ENCODE assay signal across 1 cellular context in the genomic region with DNA sequence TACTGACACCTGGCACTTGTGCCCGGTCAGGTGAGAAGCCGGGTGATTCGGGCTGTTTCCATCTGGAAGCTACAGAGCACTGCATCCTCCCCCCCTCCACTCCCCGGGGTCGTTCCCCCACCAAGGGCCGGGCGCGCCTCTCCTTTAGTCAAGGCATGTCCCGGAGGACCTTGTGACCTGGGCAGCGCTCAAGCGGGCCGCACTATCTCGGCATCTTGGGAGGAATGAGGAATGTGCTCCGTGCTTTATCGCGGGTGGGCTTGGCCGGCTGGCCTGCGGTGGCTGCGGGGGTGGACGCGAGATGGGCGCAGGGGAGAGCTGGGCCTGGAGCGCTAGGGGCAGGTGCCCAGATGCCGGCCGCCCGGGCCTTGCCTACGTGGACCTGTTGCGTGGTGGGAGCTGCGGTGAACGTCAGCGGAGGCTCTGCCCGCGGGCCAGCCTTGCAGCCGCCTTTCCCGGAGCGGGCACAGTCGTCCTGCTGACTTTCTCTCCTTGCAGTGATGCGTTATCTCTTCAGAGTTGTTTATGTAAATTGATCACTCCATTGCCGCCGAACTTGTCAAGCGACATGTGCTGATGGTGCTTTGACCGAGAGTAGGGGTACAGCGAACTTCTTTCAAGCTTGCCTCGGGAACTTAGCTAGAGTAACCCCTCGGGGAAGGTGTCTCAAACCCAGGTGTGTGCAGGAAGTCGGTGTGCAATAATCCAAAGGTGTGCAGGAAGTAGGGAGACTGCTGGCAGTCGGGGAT.
TF ChIP-seq lines count a peak whose summit lies in the region.

No MANE protein-coding gene starts in this region.

TF ChIP-seq in HEK293, 187 proteins besides CTCF, POLR2A, EP300 and RAD21 (continued from another document):
- TF ChIP-seq, protein P1, sequence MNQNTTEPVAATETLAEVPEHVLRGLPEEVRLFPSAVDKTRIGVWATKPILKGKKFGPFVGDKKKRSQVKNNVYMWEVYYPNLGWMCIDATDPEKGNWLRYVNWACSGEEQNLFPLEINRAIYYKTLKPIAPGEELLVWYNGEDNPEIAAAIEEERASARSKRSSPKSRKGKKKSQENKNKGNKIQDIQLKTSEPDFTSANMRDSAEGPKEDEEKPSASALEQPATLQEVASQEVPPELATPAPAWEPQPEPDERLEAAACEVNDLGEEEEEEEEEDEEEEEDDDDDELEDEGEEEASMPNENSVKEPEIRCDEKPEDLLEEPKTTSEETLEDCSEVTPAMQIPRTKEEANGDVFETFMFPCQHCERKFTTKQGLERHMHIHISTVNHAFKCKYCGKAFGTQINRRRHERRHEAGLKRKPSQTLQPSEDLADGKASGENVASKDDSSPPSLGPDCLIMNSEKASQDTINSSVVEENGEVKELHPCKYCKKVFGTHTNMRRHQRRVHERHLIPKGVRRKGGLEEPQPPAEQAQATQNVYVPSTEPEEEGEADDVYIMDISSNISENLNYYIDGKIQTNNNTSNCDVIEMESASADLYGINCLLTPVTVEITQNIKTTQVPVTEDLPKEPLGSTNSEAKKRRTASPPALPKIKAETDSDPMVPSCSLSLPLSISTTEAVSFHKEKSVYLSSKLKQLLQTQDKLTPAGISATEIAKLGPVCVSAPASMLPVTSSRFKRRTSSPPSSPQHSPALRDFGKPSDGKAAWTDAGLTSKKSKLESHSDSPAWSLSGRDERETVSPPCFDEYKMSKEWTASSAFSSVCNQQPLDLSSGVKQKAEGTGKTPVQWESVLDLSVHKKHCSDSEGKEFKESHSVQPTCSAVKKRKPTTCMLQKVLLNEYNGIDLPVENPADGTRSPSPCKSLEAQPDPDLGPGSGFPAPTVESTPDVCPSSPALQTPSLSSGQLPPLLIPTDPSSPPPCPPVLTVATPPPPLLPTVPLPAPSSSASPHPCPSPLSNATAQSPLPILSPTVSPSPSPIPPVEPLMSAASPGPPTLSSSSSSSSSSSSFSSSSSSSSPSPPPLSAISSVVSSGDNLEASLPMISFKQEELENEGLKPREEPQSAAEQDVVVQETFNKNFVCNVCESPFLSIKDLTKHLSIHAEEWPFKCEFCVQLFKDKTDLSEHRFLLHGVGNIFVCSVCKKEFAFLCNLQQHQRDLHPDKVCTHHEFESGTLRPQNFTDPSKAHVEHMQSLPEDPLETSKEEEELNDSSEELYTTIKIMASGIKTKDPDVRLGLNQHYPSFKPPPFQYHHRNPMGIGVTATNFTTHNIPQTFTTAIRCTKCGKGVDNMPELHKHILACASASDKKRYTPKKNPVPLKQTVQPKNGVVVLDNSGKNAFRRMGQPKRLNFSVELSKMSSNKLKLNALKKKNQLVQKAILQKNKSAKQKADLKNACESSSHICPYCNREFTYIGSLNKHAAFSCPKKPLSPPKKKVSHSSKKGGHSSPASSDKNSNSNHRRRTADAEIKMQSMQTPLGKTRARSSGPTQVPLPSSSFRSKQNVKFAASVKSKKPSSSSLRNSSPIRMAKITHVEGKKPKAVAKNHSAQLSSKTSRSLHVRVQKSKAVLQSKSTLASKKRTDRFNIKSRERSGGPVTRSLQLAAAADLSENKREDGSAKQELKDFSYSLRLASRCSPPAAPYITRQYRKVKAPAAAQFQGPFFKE (tag by site-specific recombination; IDR thresholded peaks at IDR 0.05; ENCODE audit: borderline replicate concordance) = 0 out of 2 replicates have a peak, but pooled peaks have one; percentile 43
- TF ChIP-seq MZF1 (tag by site-specific recombination; IDR thresholded peaks at IDR 0.05; ENCODE audit: borderline replicate concordance) = no peak
- TF ChIP-seq ZNF792 (tag by site-specific recombination; IDR thresholded peaks at IDR 0.05) = peak; percentile 20; the same call in 1 of the 2 replicates
- 0 out of 2 replicates have a peak, but pooled peaks have one; percentile 25 for TF ChIP-seq PRDM1 (tag by site-specific recombination; IDR thresholded peaks at IDR 0.05)
